ENCODE assay signal across 1 cellular context in genomic region chr15:96124436-96124835, GRCh38.
TF ChIP-seq lines count a peak whose summit lies in the region.

No MANE protein-coding gene starts in this region.

TF ChIP-seq in HepG2, 621 proteins besides CTCF, POLR2A, EP300 and RAD21:
- TF ChIP-seq ZNF687 (CRISPR knock-in tag; IDR thresholded peaks at IDR 0.05) (peak; percentile 38; the same call in 1 of the 2 replicates), FUBP1 (CRISPR knock-in tag; IDR thresholded peaks at IDR 0.05; ENCODE audit: borderline replicate concordance) (0 out of 2 replicates have a peak, but pooled peaks have one; percentile 33), TFDP1 (CRISPR knock-in tag; IDR thresholded peaks at IDR 0.05; ENCODE audit: borderline replicate concordance) (no peak)
